Comparison of ENCODE assay signal across 22 cellular contexts in the genomic region with DNA sequence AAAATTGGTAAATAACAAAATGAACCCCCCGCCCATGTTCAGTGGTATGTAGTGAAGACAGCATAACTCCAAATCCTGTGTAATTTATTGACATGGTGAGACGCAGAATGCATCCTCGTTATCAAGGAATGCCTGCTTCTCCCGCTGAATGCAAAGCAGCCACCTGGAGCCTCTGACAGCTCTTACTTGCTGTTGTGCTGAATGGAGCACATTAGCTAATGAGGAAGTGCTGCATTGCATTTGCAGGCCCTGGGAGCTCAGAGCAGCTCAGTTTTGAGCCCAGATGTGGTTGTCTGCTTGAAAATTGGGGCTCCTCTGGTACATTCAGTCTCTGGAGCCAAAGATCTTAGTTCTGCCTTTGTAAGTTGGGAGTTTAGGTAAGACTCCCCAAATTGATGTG. TPM values are rescaled to one million over a fixed set of nuclear protein-coding genes. Genes with fewer than 3 reads are reported as not detected.
DNase-seq lines count a peak whose midpoint lies in the region; ATAC-seq and TF ChIP-seq lines count a peak whose summit lies in the region.
"Had no signal": no experiment of that assay in that cellular context is flagged by ENCODE, and none has a peak within 500 bp of the region (broad histone marks: within the 10 kb centered on the region; RNA-seq: fewer than 3 reads in every experiment).

No MANE protein-coding gene starts in this region.

- peaks cover 34% of the 10 kb centered on the region for H3K4me1 Mint-ChIP-seq in endodermal cell
- H3K4me1 Mint-ChIP-seq in CD4-positive, alpha-beta T cell (ENCODE audit: low read depth), result peaks cover 11% of the 10 kb centered on the region
- H3K4me1 Mint-ChIP-seq: neural crest cell had no signal

- no peak overlapping the region for H4K91ac ChIP-seq in IMR-90 (ENCODE audit: insufficient read depth, low read depth, low read length)

- no peaks in the 10 kb centered on the region for H3K9me1 ChIP-seq in IMR-90 (ENCODE audit: insufficient read depth, low read length)

- H3K36me3 ChIP-seq in IMR-90 (ENCODE audit: control insufficient read depth, insufficient read depth, low read length) (no peaks in the 10 kb centered on the region), endodermal cell (ENCODE audit: control insufficient read depth, insufficient read depth, low read length) (no peaks in the 10 kb centered on the region)
- H3K36me3 ChIP-seq: cardiac muscle cell, esophagus squamous epithelium, thyroid gland had no signal

- dilution Hi-C loops in IMR-90 (cut with HindIII; ENCODE audit: low sequenced_read_pairs, unreplicated experiment), result no loop called here

- H3K4me3 ChIP-seq in IMR-90 (ENCODE audit: insufficient read depth, low read depth, low read length) (no peak overlapping the region), endodermal cell (ENCODE audit: low read length) (no peak overlapping the region)
- H3K4me3 ChIP-seq: cardiac muscle cell, esophagus squamous epithelium, thyroid gland had no signal

- POLR2A ChIA-PET in IMR-90 (lab: Charles Lee; ENCODE audit: unreplicated experiment), result no interaction called here
- POLR2A ChIA-PET in CD4-positive, alpha-beta T cell (lab: Charles Lee), result no interaction called here

- no peaks in the 10 kb centered on the region for H3K9me3 ChIP-seq in IMR-90 (ENCODE audit: control insufficient read depth, insufficient read depth, low read length)
- no peaks in the 10 kb centered on the region for H3K9me3 ChIP-seq in endodermal cell (ENCODE audit: control insufficient read depth, low read length)
- no peaks in the 10 kb centered on the region for H3K9me3 ChIP-seq in CD4-positive, alpha-beta T cell (ENCODE audit: control insufficient read depth, low read length)
- H3K9me3 ChIP-seq: esophagus squamous epithelium, thyroid gland had no signal

- 60% methylated on average over 1 of the region's 4 CpGs; no CpG with 5 or more reads in 1 of the 2 experiments for WGBS in IMR-90 (ENCODE audit: extremely low coverage in 2 of 2, insufficient read length in 1 of 2), 2 experiments
- 47% methylated on average over 4 of the region's 4 CpGs for WGBS in endodermal cell (ENCODE audit: insufficient coverage in 1 of 2, insufficient read length in 1 of 2), 2 experiments

- H3K27ac ChIP-seq in IMR-90 (ENCODE audit: insufficient read depth, low read length) (no peak overlapping the region), endodermal cell (ENCODE audit: low read depth, low read length) (no peak overlapping the region)
- no peak overlapping the region for H3K27ac ChIP-seq in CD4-positive, alpha-beta T cell (ENCODE audit: low read depth, low read length)
- H3K27ac ChIP-seq: cardiac muscle cell, esophagus squamous epithelium, thyroid gland had no signal

- H3K9ac ChIP-seq in IMR-90 (ENCODE audit: low read depth, low read length), result no peak overlapping the region
- H3K9ac ChIP-seq in endodermal cell (ENCODE audit: extremely low read depth, low read length, poor library complexity, severe bottlenecking), result no peak overlapping the region

- peak overlapping the region; percentile 19 for H2AFZ ChIP-seq in IMR-90 (replicated peaks; ENCODE audit: low read length, poor library complexity)

- no peak overlapping the region for H2BK120ac ChIP-seq in IMR-90 (ENCODE audit: low read depth, low read length)

- H2BK20ac ChIP-seq in IMR-90 (ENCODE audit: low read depth, low read length), result no peak overlapping the region

- H3K27ac Mint-ChIP-seq in endodermal cell, result no peak overlapping the region
- H3K27ac Mint-ChIP-seq in CD4-positive, alpha-beta T cell, result no peak overlapping the region
- H3K27ac Mint-ChIP-seq: activated T-helper 2 cell treated with anti-CD3 and anti-CD28 coated beads, Interferon-gamma antibody, Interleukin-2, Interleukin-4, amounts not matched to agents 10 μg/mL and 5 μg/mL and 100 μg/mL, durations not matched to agents 14 hours and 24 hours and 36 hours; stimulated activated memory B cell treated with anti-CD40 and anti-IgM and Interleukin-4, amounts not matched to agents 10 μg/mL and 1 μg/mL and 100 μg/mL, for 72 hours; T-helper 1 cell treated with Interleukin-12 subunit alpha and Interleukin-12 subunit beta and Interleukin-4 antibody, amounts not matched to agents 30 μg/mL and 1 μg/mL, for 36 hours had no signal

- no peak for ATAC-seq in IMR-90 (ENCODE audit: low read depth)
- ATAC-seq in GM19328 (IDR thresholded peaks at IDR 0.05; ENCODE audit: unreplicated experiment), result no peak
- ATAC-seq in CD4-positive, alpha-beta T cell (ENCODE audit: poor library complexity), result no peak
- no peak for ATAC-seq in HG02763 (IDR thresholded peaks at IDR 0.05; ENCODE audit: unreplicated experiment)
- no peak for ATAC-seq in HG03135 (IDR thresholded peaks at IDR 0.05; ENCODE audit: unreplicated experiment)
- ATAC-seq: stimulated activated memory B cell treated with anti-CD40 and anti-IgM and Interleukin-4, amounts not matched to agents 10 μg/mL and 1 μg/mL and 100 μg/mL, for 72 hours had no signal

- H3K18ac ChIP-seq in IMR-90 (ENCODE audit: low read depth, low read length), result no peak overlapping the region

- no peaks in the 10 kb centered on the region for H4K20me1 ChIP-seq in IMR-90 (ENCODE audit: insufficient read depth, low read length)

- CTCF ChIA-PET in IMR-90 (lab: Yijun Ruan, JAX), result no interaction called here
- CTCF ChIA-PET in CD4-positive, alpha-beta T cell (lab: Charles Lee), result no interaction called here

- TF ChIP-seq CTCF in IMR-90 (conservative IDR thresholded peaks at IDR 0.05; ENCODE audit: low read depth, low read length) (no peak), endodermal cell (conservative IDR thresholded peaks at IDR 0.05) (no peak)
- no peak for TF ChIP-seq CTCF in CD4-positive, alpha-beta T cell (IDR thresholded peaks at IDR 0.05)

- no peak overlapping the region for H3K4me2 ChIP-seq in IMR-90 (ENCODE audit: low read depth, low read length)

- no peak overlapping the region for H2AK5ac ChIP-seq in IMR-90 (ENCODE audit: low read depth, low read length)

- H3K27me3 ChIP-seq in IMR-90 (ENCODE audit: control insufficient read depth, insufficient read depth, low read length) (peaks cover 15% of the 10 kb centered on the region), endodermal cell (ENCODE audit: control insufficient read depth, insufficient read depth, low read length, poor library complexity, severe bottlenecking) (no peaks in the 10 kb centered on the region)
- H3K27me3 ChIP-seq in CD4-positive, alpha-beta T cell (ENCODE audit: control insufficient read depth, insufficient read depth, low read length), result peaks cover 4% of the 10 kb centered on the region
- H3K27me3 ChIP-seq: cardiac muscle cell, esophagus squamous epithelium, thyroid gland had no signal

- TF ChIP-seq RAD21 in IMR-90 (IDR thresholded peaks at IDR 0.05; ENCODE audit: low read length), result no peak

- no peak overlapping the region for H3K4ac ChIP-seq in IMR-90 (ENCODE audit: low read depth, low read length)

- no peak overlapping the region for H3K23ac ChIP-seq in IMR-90 (ENCODE audit: low read depth, low read length)

- no peaks in the 10 kb centered on the region for H3K36me3 Mint-ChIP-seq in endodermal cell (ENCODE audit: low read depth)
- no peaks in the 10 kb centered on the region for H3K36me3 Mint-ChIP-seq in CD4-positive, alpha-beta T cell (ENCODE audit: low read depth)
- H3K36me3 Mint-ChIP-seq: stimulated activated memory B cell treated with anti-CD40 and anti-IgM and Interleukin-4, amounts not matched to agents 10 μg/mL and 1 μg/mL and 100 μg/mL, for 72 hours had no signal

- H2BK15ac ChIP-seq in IMR-90 (ENCODE audit: low read depth, low read length), result no peak overlapping the region

- peaks cover 6% of the 10 kb centered on the region for H3K27me3 Mint-ChIP-seq in endodermal cell (ENCODE audit: insufficient read depth)
- H3K27me3 Mint-ChIP-seq in CD4-positive, alpha-beta T cell, result peaks cover 13% of the 10 kb centered on the region

- no peak overlapping the region for H3K56ac ChIP-seq in IMR-90 (ENCODE audit: extremely low read depth, insufficient read depth, low read length)

- intact Hi-C loops in IMR-90 (cut with micrococcal nuclease), result no loop called here
- intact Hi-C loops in CD4-positive, alpha-beta T cell (cut with DNase I, micrococcal nuclease), result no loop called here

- H3K4me3 Mint-ChIP-seq in endodermal cell, result no peak overlapping the region
- H3K4me3 Mint-ChIP-seq in CD4-positive, alpha-beta T cell, result no peak overlapping the region
- H3K4me3 Mint-ChIP-seq: neural crest cell; stimulated activated memory B cell treated with anti-CD40 and anti-IgM and Interleukin-4, amounts not matched to agents 10 μg/mL and 1 μg/mL and 100 μg/mL, for 72 hours; T-helper 1 cell treated with Interleukin-12 subunit alpha and Interleukin-12 subunit beta and Interleukin-4 antibody, amounts not matched to agents 30 μg/mL and 1 μg/mL, for 36 hours had no signal

- no peak overlapping the region for H3K14ac ChIP-seq in IMR-90 (replicated peaks; ENCODE audit: low read depth, low read length)

- H2BK5ac ChIP-seq in IMR-90 (ENCODE audit: low read depth, low read length, poor library complexity, severe bottlenecking), result no peak overlapping the region

- no peak for TF ChIP-seq POLR2A in IMR-90 (IDR thresholded peaks at IDR 0.05; ENCODE audit: low read depth, low read length)

- H3K9me3 Mint-ChIP-seq in endodermal cell, result no peaks in the 10 kb centered on the region
- no peaks in the 10 kb centered on the region for H3K9me3 Mint-ChIP-seq in CD4-positive, alpha-beta T cell
- H3K9me3 Mint-ChIP-seq: activated T-helper 2 cell treated with anti-CD3 and anti-CD28 coated beads, Interferon-gamma antibody, Interleukin-2, Interleukin-4, amounts not matched to agents 10 μg/mL and 5 μg/mL and 100 μg/mL, durations not matched to agents 14 hours and 24 hours and 36 hours; neural crest cell; stimulated activated memory B cell treated with anti-CD40 and anti-IgM and Interleukin-4, amounts not matched to agents 10 μg/mL and 1 μg/mL and 100 μg/mL, for 72 hours; T-helper 1 cell treated with Interleukin-12 subunit alpha and Interleukin-12 subunit beta and Interleukin-4 antibody, amounts not matched to agents 30 μg/mL and 1 μg/mL, for 36 hours had no signal

- H2AK9ac ChIP-seq in IMR-90 (replicated peaks; ENCODE audit: low read depth, low read length, poor library complexity), result no peak overlapping the region

- no peak overlapping the region for H4K5ac ChIP-seq in IMR-90 (ENCODE audit: low read depth, low read length)

- in situ Hi-C loops in IMR-90 (cut with MboI; ENCODE audit: low sequenced_read_pairs), result no loop called here

- DNase-seq in GF-D8 (lab: John Stamatoyannopoulos, UW) (peak; percentile 82), IMR-90 (no peak), NOMO-1 treated with dmso at 0.1 percent for 144 hours (lab: John Stamatoyannopoulos, UW; ENCODE audit: unreplicated experiment) (peak; percentile 36), endodermal cell (peak; percentile 79)
- no peak for DNase-seq in CD4-positive, alpha-beta T cell
- DNase-seq: activated CD4-positive, CD25-positive, alpha-beta regulatory T cell treated with anti-CD3 and anti-CD28 coated beads, Interleukin-2, amount 50 U/mL, for 72 hours; COR-L47; esophagus squamous epithelium; GOT3; NCI-H1694; RPMI8226; thyroid gland had no signal

- BruUV-seq in IMR-90 (replicated peaks; lab: Mats Ljungman, UMichigan), result no TSS peak

- H3K79me1 ChIP-seq in IMR-90 (ENCODE audit: low read depth in 1 of 2, low read length in 2 of 2), result no peaks in the 10 kb centered on the region

- H4K8ac ChIP-seq in IMR-90 (ENCODE audit: low read depth in 2 of 2, low read length in 2 of 2), result no peak overlapping the region

- H3K4me1 ChIP-seq in IMR-90 (ENCODE audit: control insufficient read depth, insufficient read depth, low read length), result no peaks in the 10 kb centered on the region
- no peaks in the 10 kb centered on the region for H3K4me1 ChIP-seq in endodermal cell (ENCODE audit: control insufficient read depth, insufficient read depth, low read length)

RNA-seq across cellular contexts. Expression of a gene that starts 28.9 kb away (rescaled TPM):
- not detected in 2 replicates for total RNA-seq in IMR-90 (2012; rRNA removed)
- 0.27 TPM in 1 of 2 replicates, not detected in the other for polyA plus RNA-seq in IMR-90 (2012; rRNA removed)
- polyA plus RNA-seq in IMR-90 (2012; cell fraction: cytosol; rRNA removed), result not detected in 2 replicates
- polyA plus RNA-seq in IMR-90 (2012; cell fraction: nucleus; rRNA removed; ENCODE audit: low replicate concordance), result 0.48 and 1.4 TPM in 2 replicates
- 1 to 10 TPM in 1 of 2 donors, under 1 TPM in 1; 1.00 to 1.5 TPM for total RNA-seq in endodermal cell
- 0.82 TPM for polyA plus RNA-seq in endodermal cell (2013, experiment 1 of 2)
- polyA plus RNA-seq in endodermal cell (2013, experiment 2 of 2), result not detected
- total RNA-seq in CD4-positive, alpha-beta T cell, result under 1 TPM in 1 of 2 experiments, not detected in 1; 0.56 TPM
- total RNA-seq: cardiac muscle cell, esophagus squamous epithelium, kidney epithelial cell, NCI-H460, thyroid gland had no signal

Comparison
In these comparisons a context has a peak if more than half of its experiments do, and no peak if none do; other contexts are left out.
1. DNase-seq: peak in GF-D8 (single experiment), NOMO-1 treated with dmso at 0.1 percent for 144 hours (single experiment) and endodermal cell (single experiment); none in IMR-90 (single experiment) and CD4-positive, alpha-beta T cell (0 of 10).